8 cellular contexts compared by ENCODE assay signal in genomic region chr1:229558460-229559335, GRCh38. TPM values are rescaled to one million over a fixed set of nuclear protein-coding genes. Genes with fewer than 3 reads are reported as not detected.
A peak's percentile ranks its signal among the peaks of the same experiment; 100 is the strongest.
DNase-seq lines count a peak whose midpoint lies in the region; ATAC-seq and TF ChIP-seq lines count a peak whose summit lies in the region.

ABCB10 (minus strand) TSS chr1:229558707; CDS start chr1:229558652, 55 bp downstream.

- DNase-seq in CD4-positive, alpha-beta T cell: peak; percentile 68 to 86 (median 79)
- DNase-seq in NCI-H748 treated with DMSO at 0.1 percent for 48 hours (lab: John Stamatoyannopoulos, UW) (peak; percentile 90), dorsolateral prefrontal cortex (peak; percentile 91 to 96 (median 94)), right lobe of liver (peak; percentile 96 to 98 (median 98))
- DNase-seq in activated CD4-positive, alpha-beta T cell treated with anti-CD3 and anti-CD28 coated beads, Interleukin-2, amount 50 U/mL, for 48 hours: peak; percentile 93 to 95
- peak; percentile 82 to 87 for DNase-seq in stimulated activated CD4-positive, alpha-beta T cell treated with anti-CD3 and anti-CD28 coated beads, Interleukin-4, amount 100 ng/mL, for 4 hours

- H3K36me3 ChIP-seq in right lobe of liver: no peaks in the 10 kb centered on the region

- no peaks in the 10 kb centered on the region for H3K9me3 Mint-ChIP-seq in CD4-positive, alpha-beta T cell

- CTCF ChIA-PET in CD4-positive, alpha-beta T cell (lab: Charles Lee): interaction anchor here (0.8 to 2.5 kb wide), 9 partner anchors 17 to 895 kb away, joined by 3 to 29 read pairs (median 4); partner anchors contain the start of genes NUP133, TAF5L and URB2

- ATAC-seq in CD4-positive, alpha-beta T cell (ENCODE audit: poor library complexity): peak; percentile 76
- ATAC-seq in GM19395 (IDR thresholded peaks at IDR 0.05; ENCODE audit: unreplicated experiment): peak; percentile 83
- peak; percentile 75 for ATAC-seq in HG03565 (IDR thresholded peaks at IDR 0.05; ENCODE audit: unreplicated experiment)
- peak; percentile 88 to 95 (median 93) for ATAC-seq in right lobe of liver

- peaks cover 0 to 20% (median 6%) of the 10 kb centered on the region in 4 donors for H3K4me1 ChIP-seq in right lobe of liver

- H3K9me3 ChIP-seq in CD4-positive, alpha-beta T cell (ENCODE audit: control insufficient read depth, low read length): no peaks in the 10 kb centered on the region
- H3K9me3 ChIP-seq in right lobe of liver: no peaks in the 10 kb centered on the region

- no peaks in the 10 kb centered on the region for H3K27me3 Mint-ChIP-seq in CD4-positive, alpha-beta T cell

- intact Hi-C loops in CD4-positive, alpha-beta T cell (cut with DNase I, micrococcal nuclease): loop anchor here (1.0 to 5.0 kb wide), 6 partner anchors 16 to 508 kb away; partner anchors contain the start of genes NUP133 (in 2 of the 2), TAF5L (in 2 of the 2), URB2 (in 2 of the 2) and GALNT2 (in 1 of the 2)
- intact Hi-C loops in dorsolateral prefrontal cortex (cut with DNase I) (loop anchor here (1.0 to 5.0 kb wide), 5 partner anchors 20 to 68 kb away; partner anchors contain the start of genes TAF5L (in 2 of the 2), URB2 (in 2 of the 2) and NUP133 (in 1 of the 2)), right lobe of liver (cut with DNase I) (no loop called here)

- WGBS in right lobe of liver (ENCODE audit: insufficient coverage, low coverage, low lambda C conversion rate, missing lambda C conversion rate): under 1% methylated on average over 22 of the region's 109 CpGs

- H3K27ac Mint-ChIP-seq in CD4-positive, alpha-beta T cell: peak within 1 kb of the TSS; percentile 92

- peak; percentile 54 for TF ChIP-seq CTCF in CD4-positive, alpha-beta T cell (IDR thresholded peaks at IDR 0.05)
- TF ChIP-seq CTCF in dorsolateral prefrontal cortex (IDR thresholded peaks at IDR 0.05 in 54 of 56, conservative IDR thresholded peaks at IDR 0.05 in 2 of 56; ENCODE audit: low read depth in 1 of 56, partially characterized antibody in 56 of 56) (peak; percentile 47 to 96 (median 80)), right lobe of liver (IDR thresholded peaks at IDR 0.05) (peak; percentile 75 to 83 (median 80))

- peaks cover 14% of the 10 kb centered on the region for H3K36me3 Mint-ChIP-seq in CD4-positive, alpha-beta T cell (ENCODE audit: low read depth)

- peak within 1 kb of the TSS; percentile 35 for H3K27ac ChIP-seq in CD4-positive, alpha-beta T cell (ENCODE audit: low read depth, low read length)
- H3K27ac ChIP-seq in dorsolateral prefrontal cortex (peak within 1 kb of the TSS; percentile 65 to 98 (median 91)), right lobe of liver (peak within 1 kb of the TSS; percentile 62 to 87 (median 87))

- H3K4me1 Mint-ChIP-seq in CD4-positive, alpha-beta T cell (ENCODE audit: low read depth): peaks cover 44% of the 10 kb centered on the region

- H3K27me3 ChIP-seq in CD4-positive, alpha-beta T cell (ENCODE audit: control insufficient read depth, insufficient read depth, low read length): no peaks in the 10 kb centered on the region
- no peaks in the 10 kb centered on the region for H3K27me3 ChIP-seq in dorsolateral prefrontal cortex
- H3K27me3 ChIP-seq in right lobe of liver: no peaks in the 10 kb centered on the region

- peak; percentile 60 for TF ChIP-seq POLR2A in right lobe of liver (IDR thresholded peaks at IDR 0.05)

- H3K4me3 Mint-ChIP-seq in CD4-positive, alpha-beta T cell: peak within 1 kb of the TSS; percentile 93

- POLR2A ChIA-PET in CD4-positive, alpha-beta T cell (lab: Charles Lee): interaction anchor here (0.6 to 3.4 kb wide), 13 partner anchors 12 to 1394 kb away, joined by 3 to 85 read pairs (median 5); partner anchors contain the start of genes CCSAP, COG2, GALNT2 and NUP133

- H3K4me3 ChIP-seq in dorsolateral prefrontal cortex (peak within 1 kb of the TSS; percentile 62 to 94 (median 80)), right lobe of liver (peak within 1 kb of the TSS; percentile 78 to 86 (median 82))

RNA-seq across cellular contexts. Expression of gene ABCB10, which starts in this region (rescaled TPM):
- total RNA-seq in CD4-positive, alpha-beta T cell: 10 to 100 TPM in 1 of 2 experiments, 1 to 10 TPM in 1; 9.8 to 11.0 TPM
- total RNA-seq in dorsolateral prefrontal cortex: 10 to 100 TPM in 118 of 120 experiments, 1 to 10 TPM in 2; 8.5 to 25.0 (median 15.5) TPM
- total RNA-seq in right lobe of liver: 10 to 100 TPM; 12.9 to 16.2 (median 13.7) TPM

Comparison
In these comparisons a context has a peak if more than half of its experiments do, and no peak if none do; other contexts are left out.
1. Peak in every context shown above with its lines: DNase-seq, ATAC-seq, H3K4me3 ChIP-seq and H3K27ac ChIP-seq.
2. H3K27ac ChIP-seq: peak in every context shown above with its lines; median percentile 91 in dorsolateral prefrontal cortex; 87 in right lobe of liver; 35 in CD4-positive, alpha-beta T cell.
3. intact Hi-C loops: an anchor here in CD4-positive, alpha-beta T cell (1.0 to 5.0 kb wide) and dorsolateral prefrontal cortex (1.0 to 5.0 kb wide); none called in right lobe of liver.